Comparison of ENCODE assay signal across 10 cellular contexts in the genomic region with DNA sequence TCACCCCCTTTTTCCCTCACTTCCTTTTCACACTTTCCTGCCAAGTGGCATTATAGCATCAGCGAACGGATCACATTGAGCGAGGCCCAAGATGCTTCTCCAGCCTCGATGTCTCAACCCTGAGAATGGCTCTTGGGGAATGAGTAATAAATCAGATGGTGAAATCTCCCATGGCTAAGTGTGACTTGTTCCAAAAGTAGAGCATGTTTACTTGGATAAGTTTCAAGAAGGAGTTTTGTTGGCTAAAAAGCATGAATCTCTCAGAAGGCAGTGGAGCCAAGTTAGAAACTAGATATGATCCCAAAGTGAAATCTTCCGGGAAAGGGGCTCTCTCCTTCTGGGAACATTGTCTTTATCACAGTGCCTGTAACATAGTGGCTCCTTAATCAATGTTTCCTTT.
A peak's percentile ranks its signal among the peaks of the same experiment; 100 is the strongest.
DNase-seq lines count a peak whose midpoint lies in the region; ATAC-seq, FAIRE-seq and TF ChIP-seq lines count a peak whose summit lies in the region.
"Had no signal": no experiment of that assay in that cellular context is flagged by ENCODE, and none has a peak within 500 bp of the region (broad histone marks: within the 10 kb centered on the region; RNA-seq: fewer than 3 reads in every experiment).

No MANE protein-coding gene starts in this region.

- DNase-seq in H54 (ENCODE audit: insufficient read length, low spot score): no peak
- peak; percentile 80 to 87 for DNase-seq in foreskin keratinocyte
- DNase-seq in MV-4-11 (lab: John Stamatoyannopoulos, UW): no peak
- DNase-seq in NCI-H82 (lab: John Stamatoyannopoulos, UW): no peak
- no peak for DNase-seq in prostate gland (ENCODE audit: low spot score)
- DNase-seq: erythroblast, NCI-H1092 had no signal

- peak; percentile 86 for FAIRE-seq in H54 (lab: Jason Lieb, UNC)

- H3K36me3 ChIP-seq in skeletal muscle satellite cell (ENCODE audit: insufficient read depth, low read length): no peaks in the 10 kb centered on the region
- no peaks in the 10 kb centered on the region for H3K36me3 ChIP-seq in prostate gland

- TF ChIP-seq POLR2A in H54 (IDR thresholded peaks at IDR 0.05; ENCODE audit: low read depth, low read length) (no peak), prostate gland (IDR thresholded peaks at IDR 0.05) (no peak)

- H3K4me1 ChIP-seq in foreskin keratinocyte: peaks cover 25% of the 10 kb centered on the region
- peaks cover 30% of the 10 kb centered on the region for H3K4me1 ChIP-seq in skeletal muscle satellite cell (ENCODE audit: control insufficient read depth, insufficient read depth, low read length)
- no peaks in the 10 kb centered on the region for H3K4me1 ChIP-seq in prostate gland (replicated peaks)

- peak overlapping the region; percentile 68 for H3K4me2 ChIP-seq in skeletal muscle satellite cell (ENCODE audit: low read length)

- peak overlapping the region; percentile 64 for H3K9ac ChIP-seq in skeletal muscle satellite cell (ENCODE audit: low read depth, low read length)

- H3K4me3 ChIP-seq in skeletal muscle satellite cell (ENCODE audit: low read length): peak overlapping the region; percentile 25
- no peak overlapping the region for H3K4me3 ChIP-seq in prostate gland

- WGBS in prostate gland: 38% methylated on average over 5 of the region's 5 CpGs

- H3K27ac ChIP-seq in foreskin keratinocyte: peak overlapping the region; percentile 95
- no peak overlapping the region for H3K27ac ChIP-seq in prostate gland

- H3K27me3 ChIP-seq in foreskin keratinocyte (no peaks in the 10 kb centered on the region), skeletal muscle satellite cell (ENCODE audit: control insufficient read depth, insufficient read depth, low read length) (no peaks in the 10 kb centered on the region), prostate gland (replicated peaks; ENCODE audit: insufficient read depth) (no peaks in the 10 kb centered on the region)

- intact Hi-C loops in prostate gland (cut with DNase I): loop anchor here (5.0 kb wide), 1 partner anchor 317 kb away; the partner anchor contains the start of gene CAMK2D

- ATAC-seq in SK-N-SH treated with all-trans-retinoic acid at 6 μM for 48 hours (peak; percentile 68), foreskin keratinocyte (peak; percentile 59), GM18868 (IDR thresholded peaks at IDR 0.05; ENCODE audit: unreplicated experiment) (no peak)

- peaks cover 6% of the 10 kb centered on the region for H3K9me3 ChIP-seq in skeletal muscle satellite cell (replicated peaks; ENCODE audit: low read length)
- no peaks in the 10 kb centered on the region for H3K9me3 ChIP-seq in prostate gland

- no peak for TF ChIP-seq CTCF in foreskin keratinocyte (conservative IDR thresholded peaks at IDR 0.05)
- TF ChIP-seq CTCF in prostate gland (IDR thresholded peaks at IDR 0.05): no peak

TF ChIP-seq in SK-N-SH treated with all-trans-retinoic acid at 6 μM for 48 hours, 23 proteins besides CTCF, POLR2A, EP300 and RAD21:
- TF ChIP-seq CSDC2 (CRISPR knock-in tag; IDR thresholded peaks at IDR 0.05): peak; percentile 81; the same call in 1 of the 2 replicates
- 0 out of 2 replicates have a peak, but pooled peaks have one; percentile 63 for TF ChIP-seq ZFP3 (CRISPR knock-in tag; IDR thresholded peaks at IDR 0.05)
- peak; percentile 59 for TF ChIP-seq ISL1 (CRISPR knock-in tag; IDR thresholded peaks at IDR 0.05)
- TF ChIP-seq RARB (CRISPR knock-in tag; IDR thresholded peaks at IDR 0.05): 0 out of 2 replicates have a peak, but pooled peaks have one; percentile 34
- TF ChIP-seq TCF4 (CRISPR knock-in tag; IDR thresholded peaks at IDR 0.05; ENCODE audit: borderline replicate concordance): no peak
- TF ChIP-seq, protein P1, sequence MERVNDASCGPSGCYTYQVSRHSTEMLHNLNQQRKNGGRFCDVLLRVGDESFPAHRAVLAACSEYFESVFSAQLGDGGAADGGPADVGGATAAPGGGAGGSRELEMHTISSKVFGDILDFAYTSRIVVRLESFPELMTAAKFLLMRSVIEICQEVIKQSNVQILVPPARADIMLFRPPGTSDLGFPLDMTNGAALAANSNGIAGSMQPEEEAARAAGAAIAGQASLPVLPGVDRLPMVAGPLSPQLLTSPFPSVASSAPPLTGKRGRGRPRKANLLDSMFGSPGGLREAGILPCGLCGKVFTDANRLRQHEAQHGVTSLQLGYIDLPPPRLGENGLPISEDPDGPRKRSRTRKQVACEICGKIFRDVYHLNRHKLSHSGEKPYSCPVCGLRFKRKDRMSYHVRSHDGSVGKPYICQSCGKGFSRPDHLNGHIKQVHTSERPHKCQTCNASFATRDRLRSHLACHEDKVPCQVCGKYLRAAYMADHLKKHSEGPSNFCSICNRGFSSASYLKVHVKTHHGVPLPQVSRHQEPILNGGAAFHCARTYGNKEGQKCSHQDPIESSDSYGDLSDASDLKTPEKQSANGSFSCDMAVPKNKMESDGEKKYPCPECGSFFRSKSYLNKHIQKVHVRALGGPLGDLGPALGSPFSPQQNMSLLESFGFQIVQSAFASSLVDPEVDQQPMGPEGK (CRISPR knock-in tag; IDR thresholded peaks at IDR 0.05; ENCODE audit: borderline replicate concordance): no peak
- no peak for TF ChIP-seq ZNF70 (CRISPR knock-in tag; IDR thresholded peaks at IDR 0.05)

Comparison
In these comparisons a context has a peak if more than half of its experiments do, and no peak if none do; other contexts are left out.
1. DNase-seq: peak in foreskin keratinocyte (2 of 2); none in H54 (single experiment), MV-4-11 (single experiment), NCI-H82 (single experiment) and prostate gland (single experiment).